In genomic region chrX:106707771-106708454, GRCh38 we compare ENCODE assay signal across 1 cellular context.
A peak's percentile ranks its signal among the peaks of the same experiment; 100 is the strongest.
TF ChIP-seq lines count a peak whose summit lies in the region.

No MANE protein-coding gene starts in this region.

TF ChIP-seq in HCT116, 20 proteins besides CTCF, POLR2A, EP300 and RAD21 (continued from another document):
- TF ChIP-seq ATF3 (IDR thresholded peaks at IDR 0.05) (no peak), ZFX (IDR thresholded peaks at IDR 0.05) (no peak), JUND (IDR thresholded peaks at IDR 0.05) (peak; percentile 92), ZNF274 (IDR thresholded peaks at IDR 0.05; ENCODE audit: low read depth, low read length) (no peak), EZH2phosphoT487 (IDR thresholded peaks at IDR 0.05; ENCODE audit: borderline replicate concordance) (no peak), ELF1 (IDR thresholded peaks at IDR 0.05; ENCODE audit: borderline replicate concordance, low read depth) (no peak), CEBPB (IDR thresholded peaks at IDR 0.05; ENCODE audit: low read depth) (peak; percentile 59), EZH2 (IDR thresholded peaks at IDR 0.05) (no peak), SRF (IDR thresholded peaks at IDR 0.05; ENCODE audit: low read depth) (peak; percentile 81), YY1 (IDR thresholded peaks at IDR 0.05; ENCODE audit: extremely low read depth, insufficient replicate concordance, low read depth, low read length) (peak; percentile 14), MAX (IDR thresholded peaks at IDR 0.05) (peak; percentile 51), TCF7L2 (IDR thresholded peaks at IDR 0.05; ENCODE audit: borderline replicate concordance, extremely low read depth, insufficient read depth, insufficient read length) (peak; percentile 52), POLR2AphosphoS5 (IDR thresholded peaks at IDR 0.05; ENCODE audit: low read depth, low read length) (no peak), CBX3 (IDR thresholded peaks at IDR 0.05; ENCODE audit: low read depth) (peak; percentile 76)
